Comparison of ENCODE assay signal across 1 cellular context in the genomic region with DNA sequence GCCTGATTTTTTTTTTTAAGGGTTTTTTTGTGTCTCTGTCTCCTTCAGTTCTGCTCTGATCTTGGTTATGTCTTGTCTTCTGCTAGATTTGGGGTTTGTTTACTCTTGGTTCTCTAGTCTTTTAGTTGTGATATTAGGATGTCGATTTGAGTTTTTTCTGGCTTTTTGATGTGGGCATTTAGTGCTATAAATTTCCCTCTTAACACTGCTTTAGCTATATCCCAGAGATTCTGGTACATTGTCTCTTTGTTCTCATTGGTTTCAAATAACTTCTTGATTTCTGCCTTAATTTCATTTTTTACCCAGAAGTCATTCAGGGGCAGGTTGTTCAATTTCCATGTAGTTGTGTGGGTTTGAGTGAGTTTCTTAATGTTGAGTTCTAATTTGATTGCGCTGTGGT.
TF ChIP-seq lines count a peak whose summit lies in the region.

No MANE protein-coding gene starts in this region.

TF ChIP-seq in HepG2, 621 proteins besides CTCF, POLR2A, EP300 and RAD21:
- peak; percentile 97 for TF ChIP-seq ZFP90 (CRISPR knock-in tag; IDR thresholded peaks at IDR 0.05; ENCODE audit: borderline replicate concordance)
